In genomic region chr11:117806906-117807305, GRCh38 we compare ENCODE assay signal across 21 cellular contexts. TPM values are rescaled to one million over a fixed set of nuclear protein-coding genes. Genes with fewer than 3 reads are reported as not detected.
A peak's percentile ranks its signal among the peaks of the same experiment; 100 is the strongest.
DNase-seq lines count a peak whose midpoint lies in the region; ATAC-seq and TF ChIP-seq lines count a peak whose summit lies in the region.
"Had no signal": no experiment of that assay in that cellular context is flagged by ENCODE, and none has a peak within 500 bp of the region (broad histone marks: within the 10 kb centered on the region; RNA-seq: fewer than 3 reads in every experiment).

No MANE protein-coding gene starts in this region.

- no peak overlapping the region for H3K27ac Mint-ChIP-seq in chondrocyte (ENCODE audit: unreplicated experiment)
- H3K27ac Mint-ChIP-seq in endodermal cell: no peak overlapping the region
- H3K27ac Mint-ChIP-seq: CD4-positive, alpha-beta T cell; H9; HFFc6 had no signal

- H3K4me1 Mint-ChIP-seq in chondrocyte (ENCODE audit: low read depth): peaks cover 5% of the 10 kb centered on the region
- H3K4me1 Mint-ChIP-seq in endodermal cell: peaks cover 27% of the 10 kb centered on the region

- H3K4me3 ChIP-seq in endodermal cell (ENCODE audit: low read length): no peak overlapping the region
- H3K4me3 ChIP-seq: A549, GM23248, PC-9, SK-N-MC had no signal

- intact Hi-C loops in posterior vena cava (cut with DNase I): loop anchor here in 1 of 2 donors (10.0 kb wide), 1 partner anchor 362 kb away; no protein-coding TSS in a partner anchor

- in situ Hi-C loops in GM13976 (cut with MboI; ENCODE audit: low sequenced_read_pairs, unreplicated experiment): loop anchor here (10.0 kb wide), 1 partner anchor 382 kb away; no protein-coding TSS in a partner anchor

- H3K9ac ChIP-seq in endodermal cell (ENCODE audit: extremely low read depth, low read length, poor library complexity, severe bottlenecking): no peak overlapping the region
- H3K9ac ChIP-seq: GM23248 had no signal

- DNase-seq in CD1c-positive myeloid dendritic cell (ENCODE audit: extremely low spot score) (peak; percentile 75), NOMO-1 treated with dmso at 0.1 percent for 144 hours (lab: John Stamatoyannopoulos, UW; ENCODE audit: unreplicated experiment) (peak; percentile 31), chondrocyte (ENCODE audit: low spot score) (peak; percentile 41), posterior vena cava (ENCODE audit: low spot score) (peak; percentile 76), GM13976 (ENCODE audit: low spot score) (no peak), endodermal cell (no peak)
- DNase-seq: DMS 273 treated with DMSO at 0.1 percent for 48 hours, NCI-H1694 treated with DMSO at 0.1 percent for 48 hours, NCI-H2081 treated with DMSO at 0.1 percent for 48 hours, NCI-H524 treated with DMSO at 0.1 percent for 48 hours had no signal

- no peaks in the 10 kb centered on the region for H3K9me3 Mint-ChIP-seq in chondrocyte (ENCODE audit: low read depth)
- no peaks in the 10 kb centered on the region for H3K9me3 Mint-ChIP-seq in endodermal cell
- H3K9me3 Mint-ChIP-seq: CD4-positive, alpha-beta T cell; H9; HFFc6 had no signal

- H3K27me3 ChIP-seq in endodermal cell (ENCODE audit: control insufficient read depth, insufficient read depth, low read length, poor library complexity, severe bottlenecking): peaks cover 10% of the 10 kb centered on the region
- H3K27me3 ChIP-seq: BE2C had no signal

- H3K36me3 Mint-ChIP-seq in chondrocyte (ENCODE audit: low read depth): no peaks in the 10 kb centered on the region
- peaks cover 28% of the 10 kb centered on the region for H3K36me3 Mint-ChIP-seq in endodermal cell (ENCODE audit: low read depth)

- H3K9me3 ChIP-seq in endodermal cell (ENCODE audit: control insufficient read depth, low read length): no peaks in the 10 kb centered on the region
- H3K9me3 ChIP-seq: A549, BE2C, Caco-2 had no signal

- peaks cover 26% of the 10 kb centered on the region for H3K27me3 Mint-ChIP-seq in chondrocyte (ENCODE audit: low read depth)
- peaks cover 2% of the 10 kb centered on the region for H3K27me3 Mint-ChIP-seq in endodermal cell (ENCODE audit: insufficient read depth)
- H3K27me3 Mint-ChIP-seq: CD4-positive, alpha-beta T cell had no signal

- H3K4me1 ChIP-seq in endodermal cell (ENCODE audit: control insufficient read depth, insufficient read depth, low read length): peaks cover 2% of the 10 kb centered on the region
- H3K4me1 ChIP-seq: BE2C, Caco-2 had no signal

- H3K27ac ChIP-seq in endodermal cell (ENCODE audit: low read depth, low read length): no peak overlapping the region
- H3K27ac ChIP-seq: A549, GM23248, PC-9, SK-N-MC had no signal

- no peak overlapping the region for H3K4me3 Mint-ChIP-seq in chondrocyte (ENCODE audit: unreplicated experiment)
- H3K4me3 Mint-ChIP-seq in endodermal cell: no peak overlapping the region
- H3K4me3 Mint-ChIP-seq: CD4-positive, alpha-beta T cell; H9; HFFc6 had no signal

- no peaks in the 10 kb centered on the region for H3K36me3 ChIP-seq in endodermal cell (ENCODE audit: control insufficient read depth, insufficient read depth, low read length)
- H3K36me3 ChIP-seq: BE2C had no signal

- WGBS in endodermal cell (ENCODE audit: insufficient coverage in 1 of 2, insufficient read length in 1 of 2), 2 experiments: 93% methylated on average over 5 of the region's 5 CpGs; no CpG with 5 or more reads in 1 of the 2 experiments

- no peak for ATAC-seq in HG02884 (IDR thresholded peaks at IDR 0.05; ENCODE audit: unreplicated experiment)

- TF ChIP-seq CTCF in chondrocyte (IDR thresholded peaks at IDR 0.05) (no peak), GM13976 (IDR thresholded peaks at IDR 0.05; ENCODE audit: borderline replicate concordance, control extremely low read depth, extremely low read depth, insufficient read depth, missing control alignments) (no peak), endodermal cell (conservative IDR thresholded peaks at IDR 0.05) (no peak)

RNA-seq across cellular contexts. Expression of gene DSCAML1, which starts 9.9 kb away (rescaled TPM):
- not detected in 3 replicates for total RNA-seq in chondrocyte
- total RNA-seq in posterior vena cava: 1 to 10 TPM; 1.2 to 1.5 TPM
- 10 to 100 TPM in 1 of 2 donors, 1 to 10 TPM in 1; 5.6 to 10.9 TPM for total RNA-seq in endodermal cell
- 1.4 TPM for polyA plus RNA-seq in endodermal cell (2013, experiment 1 of 2)
- polyA plus RNA-seq in endodermal cell (2013, experiment 2 of 2): 0.50 TPM
- total RNA-seq: Caco-2, GM23248, HFFc6, HT1080, PC-9 had no signal
- polyA plus RNA-seq: GM23248 had no signal

RNA-seq across cellular contexts. Expression of gene FXYD2, which starts 17.6 kb away (rescaled TPM):
- total RNA-seq in chondrocyte (not detected in 3 replicates), posterior vena cava (1 to 10 TPM; 3.6 to 4.5 TPM), endodermal cell (1 to 10 TPM; 3.0 TPM)
- 1.0 TPM for polyA plus RNA-seq in endodermal cell (2013, experiment 1 of 2)
- 1.3 TPM for polyA plus RNA-seq in endodermal cell (2013, experiment 2 of 2)
- total RNA-seq: GM23248, HT1080, PC-9 had no signal
- polyA plus RNA-seq: GM23248 had no signal

Comparison
In these comparisons a context has a peak if more than half of its experiments do, and no peak if none do; other contexts are left out.
1. DNase-seq: peak in CD1c-positive myeloid dendritic cell (single experiment), NOMO-1 treated with dmso at 0.1 percent for 144 hours (single experiment), chondrocyte (single experiment) and posterior vena cava (single experiment); none in GM13976 (single experiment) and endodermal cell (single experiment).